Comparison of ENCODE assay signal across 25 cellular contexts in the genomic region with DNA sequence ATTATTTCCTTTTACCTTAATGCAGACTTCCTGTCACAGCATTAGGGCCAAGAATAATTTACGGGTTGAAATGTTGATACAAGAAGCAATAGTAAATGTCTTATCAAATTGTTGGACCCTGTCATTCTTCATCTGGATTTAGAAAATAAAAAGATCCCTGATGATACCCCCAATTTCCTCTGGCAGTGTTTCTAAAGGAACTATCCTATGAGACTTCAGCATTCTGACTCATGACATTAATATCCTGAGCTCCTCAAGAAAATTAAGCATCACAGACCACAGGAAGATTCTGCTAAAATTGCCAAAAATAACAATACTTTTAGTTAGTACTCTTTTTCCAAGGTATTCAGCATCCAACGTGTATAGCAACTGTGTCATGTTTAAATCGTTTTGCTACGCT.
A peak's percentile ranks its signal among the peaks of the same experiment; 100 is the strongest.
DNase-seq lines count a peak whose midpoint lies in the region; ATAC-seq and TF ChIP-seq lines count a peak whose summit lies in the region.
"Had no signal": no experiment of that assay in that cellular context is flagged by ENCODE, and none has a peak within 500 bp of the region (broad histone marks: within the 10 kb centered on the region; RNA-seq: fewer than 3 reads in every experiment).

No MANE protein-coding gene starts in this region.

- H3K4me3 ChIP-seq in BJ (ENCODE audit: low read depth, low read length) (no peak overlapping the region), choroid plexus epithelial cell (ENCODE audit: low read depth, low read length) (no peak overlapping the region)
- H3K4me3 ChIP-seq in CD8-positive, alpha-beta memory T cell (ENCODE audit: low read length): no peak overlapping the region
- H3K4me3 ChIP-seq: coronary artery, psoas muscle, SJSA1, thyroid gland had no signal

- no peaks in the 10 kb centered on the region for H3K27me3 Mint-ChIP-seq in CD8-positive, alpha-beta memory T cell
- H3K27me3 Mint-ChIP-seq in activated T-cell treated with anti-CD3 and anti-CD28 coated beads, Interleukin-2, amount 50 U/mL, for 4 hours (ENCODE audit: low read depth): no peaks in the 10 kb centered on the region
- H3K27me3 Mint-ChIP-seq: memory B cell; natural killer cell treated with Interleukin-12 subunit alpha and Interleukin-12 subunit beta and Interleukin-15 and Interleukin-18, amount 100 ng/mL, for 72 hours had no signal

- H3K4me1 Mint-ChIP-seq in CD8-positive, alpha-beta memory T cell: no peaks in the 10 kb centered on the region
- H3K4me1 Mint-ChIP-seq in activated T-cell treated with anti-CD3 and anti-CD28 coated beads, Interleukin-2, amount 50 U/mL, for 4 hours (ENCODE audit: low read depth): no peaks in the 10 kb centered on the region
- H3K4me1 Mint-ChIP-seq: CD14-positive monocyte, memory B cell had no signal

- no peaks in the 10 kb centered on the region for H3K36me3 ChIP-seq in BJ (ENCODE audit: control insufficient read depth, insufficient read depth, low read length)
- H3K36me3 ChIP-seq in CD8-positive, alpha-beta memory T cell (ENCODE audit: insufficient read depth, low read length): no peaks in the 10 kb centered on the region
- H3K36me3 ChIP-seq: SJSA1, thyroid gland had no signal

- ATAC-seq in GM19035 (IDR thresholded peaks at IDR 0.05; ENCODE audit: unreplicated experiment) (no peak), HG03108 (IDR thresholded peaks at IDR 0.05; ENCODE audit: unreplicated experiment) (no peak)
- no peak for ATAC-seq in activated T-cell treated with anti-CD3 and anti-CD28 coated beads, Interleukin-2, amount 50 U/mL, for 4 hours
- ATAC-seq: natural killer cell treated with Interleukin-12 subunit alpha and Interleukin-12 subunit beta and Interleukin-15 and Interleukin-18, amount 100 ng/mL, for 72 hours; psoas muscle had no signal

- H3K27ac ChIP-seq in CD8-positive, alpha-beta memory T cell (ENCODE audit: low read depth, low read length): no peak overlapping the region
- H3K27ac ChIP-seq: coronary artery, epithelial cell of prostate, psoas muscle, SJSA1, thyroid gland had no signal

- H3K36me3 Mint-ChIP-seq in CD8-positive, alpha-beta memory T cell: no peaks in the 10 kb centered on the region
- no peaks in the 10 kb centered on the region for H3K36me3 Mint-ChIP-seq in activated T-cell treated with anti-CD3 and anti-CD28 coated beads, Interleukin-2, amount 50 U/mL, for 4 hours (ENCODE audit: insufficient read depth)
- H3K36me3 Mint-ChIP-seq: CD14-positive monocyte; memory B cell; natural killer cell treated with Interleukin-12 subunit alpha and Interleukin-12 subunit beta and Interleukin-15 and Interleukin-18, amount 100 ng/mL, for 72 hours had no signal

- no peaks in the 10 kb centered on the region for H3K4me1 ChIP-seq in CD8-positive, alpha-beta memory T cell (ENCODE audit: insufficient read depth, low read length)
- H3K4me1 ChIP-seq: psoas muscle, thyroid gland had no signal

- no peaks in the 10 kb centered on the region for H3K27me3 ChIP-seq in BJ (ENCODE audit: control insufficient read depth, insufficient read depth, low read length)
- H3K27me3 ChIP-seq in CD8-positive, alpha-beta memory T cell (ENCODE audit: insufficient read depth, low read length, poor library complexity, severe bottlenecking): no peaks in the 10 kb centered on the region
- H3K27me3 ChIP-seq: SJSA1, thyroid gland had no signal

- POLR2A ChIA-PET in BJ (lab: Charles Lee): no interaction called here
- POLR2A ChIA-PET in CD8-positive, alpha-beta memory T cell (lab: Charles Lee): no interaction called here

- CTCF ChIA-PET in BJ (lab: Yijun Ruan, JAX): no interaction called here
- CTCF ChIA-PET in CD8-positive, alpha-beta memory T cell (lab: Charles Lee): no interaction called here

- H3K27ac Mint-ChIP-seq in CD8-positive, alpha-beta memory T cell: no peak overlapping the region
- H3K27ac Mint-ChIP-seq: CD14-positive monocyte; memory B cell; natural killer cell treated with Interleukin-12 subunit alpha and Interleukin-12 subunit beta and Interleukin-15 and Interleukin-18, amount 100 ng/mL, for 72 hours had no signal

- H3K4me3 Mint-ChIP-seq in CD8-positive, alpha-beta memory T cell: no peak overlapping the region
- no peak overlapping the region for H3K4me3 Mint-ChIP-seq in activated T-cell treated with anti-CD3 and anti-CD28 coated beads, Interleukin-2, amount 50 U/mL, for 4 hours
- H3K4me3 Mint-ChIP-seq: CD14-positive monocyte; memory B cell; natural killer cell treated with Interleukin-12 subunit alpha and Interleukin-12 subunit beta and Interleukin-15 and Interleukin-18, amount 100 ng/mL, for 72 hours had no signal

- DNase-seq in BJ (ENCODE audit: low read depth): peak; percentile 18
- peak; percentile 59 for DNase-seq in LHCN-M2 (ENCODE audit: low read depth)
- peak; percentile 69 for DNase-seq in choroid plexus epithelial cell (ENCODE audit: low read depth)
- peak; percentile 19 for DNase-seq in non-pigmented ciliary epithelial cell (ENCODE audit: low read depth)
- no peak for DNase-seq in CD8-positive, alpha-beta memory T cell
- no peak for DNase-seq in activated T-cell treated with anti-CD3 and anti-CD28 coated beads, Interleukin-2, amount 50 U/mL, for 4 hours
- DNase-seq: activated CD4-positive, CD25-positive, alpha-beta regulatory T cell treated with anti-CD3 and anti-CD28 coated beads, Interleukin-2, amount 50 U/mL, for 72 hours; activated effector memory CD4-positive, alpha-beta T cell treated with Interleukin-2 at 50 U/mL for 16 hours; aorta; DMS53; glutamatergic neuron; NCI-H187 treated with DMSO at 0.1 percent for 48 hours; NCI-H510A; psoas muscle; stimulated activated CD4-positive, alpha-beta T cell treated with anti-CD3 and anti-CD28 coated beads, Interleukin-12 subunit alpha, Interleukin-12 subunit beta, amount 100 ng/mL, for 4 hours; T-helper 9 cell; thyroid gland had no signal

- peaks cover 2 to 22% (median 12%) of the 10 kb centered on the region in 5 donors for H3K9me3 Mint-ChIP-seq in CD8-positive, alpha-beta memory T cell
- peaks cover 18% of the 10 kb centered on the region for H3K9me3 Mint-ChIP-seq in activated T-cell treated with anti-CD3 and anti-CD28 coated beads, Interleukin-2, amount 50 U/mL, for 4 hours

- H3K9me3 ChIP-seq in CD8-positive, alpha-beta memory T cell (ENCODE audit: low read length): no peaks in the 10 kb centered on the region
- H3K9me3 ChIP-seq: psoas muscle, SJSA1, thyroid gland had no signal

- TF ChIP-seq CTCF in BJ (IDR thresholded peaks at IDR 0.05; ENCODE audit: insufficient read depth, low read depth, low read length) (no peak), choroid plexus epithelial cell (conservative IDR thresholded peaks at IDR 0.05; ENCODE audit: low read depth, low read length) (no peak)

Comparison
In these comparisons a context has a peak if more than half of its experiments do, and no peak if none do; other contexts are left out.
1. DNase-seq: peak in BJ (single experiment), LHCN-M2 (single experiment), choroid plexus epithelial cell (single experiment) and non-pigmented ciliary epithelial cell (single experiment); none in CD8-positive, alpha-beta memory T cell (0 of 5) and activated T-cell treated with anti-CD3 and anti-CD28 coated beads, Interleukin-2, amount 50 U/mL, for 4 hours (single experiment).